ENCODE assay signal across 1 cellular context in genomic region chr20:20017001-20017851, GRCh38.
A peak's percentile ranks its signal among the peaks of the same experiment; 100 is the strongest.
TF ChIP-seq lines count a peak whose summit lies in the region.

TSS of gene NAA20 (plus strand) at chr20:20017362. CDS start at chr20:20017397, 35 bp downstream.

TF ChIP-seq in K562, 482 proteins besides CTCF, POLR2A, EP300 and RAD21 (continued from another document and continues in another):
- TF ChIP-seq CHD7 (IDR thresholded peaks at IDR 0.05; ENCODE audit: low read depth, low read length) (no peak), MCM2 (IDR thresholded peaks at IDR 0.05; ENCODE audit: low read depth) (no peak), ATF3 (IDR thresholded peaks at IDR 0.05) (no peak), ATF3 (CRISPR knock-in tag; conservative IDR thresholded peaks at IDR 0.05) (no peak), PKNOX1 (IDR thresholded peaks at IDR 0.05) (peak; percentile 51; the same call in 1 of the 2 replicates), MCM3 (IDR thresholded peaks at IDR 0.05) (no peak), U2AF2 (optimal IDR thresholded peaks at IDR 0.05; ENCODE audit: low read depth, low read length) (no peak), ELF2 (CRISPR knock-in tag; IDR thresholded peaks at IDR 0.05) (no peak), ZFP36 (IDR thresholded peaks at IDR 0.05; ENCODE audit: low read depth, low read length, partially characterized antibody) (no peak), IRF2 (CRISPR knock-in tag; IDR thresholded peaks at IDR 0.05) (no peak), SMAD2 (IDR thresholded peaks at IDR 0.05; ENCODE audit: low read depth, low read length) (no peak), ZNF384 (IDR thresholded peaks at IDR 0.05; ENCODE audit: low read depth, low read length) (no peak), TEAD4 (IDR thresholded peaks at IDR 0.05; ENCODE audit: low read length) (no peak), TEAD4 (CRISPR knock-in tag; IDR thresholded peaks at IDR 0.05; ENCODE audit: borderline replicate concordance) (no peak), ZNF589 (CRISPR knock-in tag; IDR thresholded peaks at IDR 0.05; ENCODE audit: low read depth) (no peak), HDAC2 (IDR thresholded peaks at IDR 0.05) (no peak), KAT7 (CRISPR knock-in tag; IDR thresholded peaks at IDR 0.05; ENCODE audit: borderline replicate concordance) (no peak), NEUROD1 (IDR thresholded peaks at IDR 0.05; ENCODE audit: borderline replicate concordance, low read depth, low read length, partially characterized antibody) (peak; percentile 24), ZNF12 (CRISPR knock-in tag; IDR thresholded peaks at IDR 0.05) (no peak), FOXO4 (CRISPR knock-in tag; IDR thresholded peaks at IDR 0.05) (no peak), ZNF57 (CRISPR knock-in tag; IDR thresholded peaks at IDR 0.05) (no peak), ZNF707 (CRISPR knock-in tag; conservative IDR thresholded peaks at IDR 0.05) (no peak), CAMTA2 (CRISPR knock-in tag; conservative IDR thresholded peaks at IDR 0.05) (no peak), BRF1 (IDR thresholded peaks at IDR 0.05; ENCODE audit: borderline replicate concordance, extremely low read depth, insufficient read length) (no peak), TAF9B (IDR thresholded peaks at IDR 0.05; ENCODE audit: partially characterized antibody) (no peak), HEY1 (CRISPR knock-in tag; IDR thresholded peaks at IDR 0.05; ENCODE audit: borderline replicate concordance) (no peak), HDAC3 (IDR thresholded peaks at IDR 0.05; ENCODE audit: borderline replicate concordance, partially characterized antibody) (no peak), HNRNPUL1 (IDR thresholded peaks at IDR 0.05; ENCODE audit: low read length) (no peak), PHF8 (IDR thresholded peaks at IDR 0.05; ENCODE audit: borderline replicate concordance, low read length) (peak; percentile 72; the same call in 1 of the 2 replicates), RNF2 (IDR thresholded peaks at IDR 0.05) (no peak), PATZ1 (CRISPR knock-in tag; IDR thresholded peaks at IDR 0.05; ENCODE audit: borderline replicate concordance) (no peak), FOXK2 (conservative IDR thresholded peaks at IDR 0.05 in 1 of 2, IDR thresholded peaks at IDR 0.05 in 1 of 2; ENCODE audit: low read depth in 2 of 2) (0 out of 4 replicates have a peak, but pooled peaks of 1 of the 2 experiments have one; percentile 19), HNRNPLL (IDR thresholded peaks at IDR 0.05; ENCODE audit: low read depth, low read length, poor library complexity, severe bottlenecking) (no peak), POLR3A (IDR thresholded peaks at IDR 0.05; ENCODE audit: borderline replicate concordance, extremely low read depth, insufficient read depth, insufficient read length) (no peak), BDP1 (IDR thresholded peaks at IDR 0.05; ENCODE audit: insufficient read depth, insufficient read length) (no peak), ZBTB34 (CRISPR knock-in tag; IDR thresholded peaks at IDR 0.05) (no peak), TSHZ1 (CRISPR knock-in tag; IDR thresholded peaks at IDR 0.05) (no peak), MCM5 (IDR thresholded peaks at IDR 0.05; ENCODE audit: low read depth) (no peak), TEAD2 (tag; IDR thresholded peaks at IDR 0.05) (no peak), NFE2L1 (tag; IDR thresholded peaks at IDR 0.05; ENCODE audit: borderline replicate concordance, low read depth) (no peak), FOS (IDR thresholded peaks at IDR 0.05; ENCODE audit: extremely low read depth, insufficient read length) (no peak), RB1 (IDR thresholded peaks at IDR 0.05; ENCODE audit: low read depth) (peak; percentile 84; the same call in 1 of the 2 replicates), HLTF (IDR thresholded peaks at IDR 0.05) (no peak), ZFP1 (CRISPR knock-in tag; IDR thresholded peaks at IDR 0.05) (no peak)
